ENCODE assay signal across 10 cellular contexts in genomic region chr2:224359569-224359968, GRCh38. TPM values are rescaled to one million over a fixed set of nuclear protein-coding genes. Genes with fewer than 3 reads are reported as not detected.
DNase-seq lines count a peak whose midpoint lies in the region; ATAC-seq, FAIRE-seq and TF ChIP-seq lines count a peak whose summit lies in the region.
"Had no signal": no experiment of that assay in that cellular context is flagged by ENCODE, and none has a peak within 500 bp of the region (broad histone marks: within the 10 kb centered on the region; RNA-seq: fewer than 3 reads in every experiment).

No MANE protein-coding gene starts in this region.

- TF ChIP-seq CTCF in A549 (IDR thresholded peaks at IDR 0.05), result 0 out of 3 replicates have a peak, but pooled peaks have one; percentile 5
- TF ChIP-seq CTCF in GM12865 (IDR thresholded peaks at IDR 0.05; ENCODE audit: insufficient read depth, low read depth, low read length, missing control alignments), result peak; percentile 35
- TF ChIP-seq CTCF in fibroblast of mammary gland (conservative IDR thresholded peaks at IDR 0.05; ENCODE audit: control insufficient read depth, insufficient read depth, low read depth, low read length), result peak; percentile 41
- TF ChIP-seq CTCF in CD4-positive, alpha-beta T cell (IDR thresholded peaks at IDR 0.05), result no peak

- peak in 1 of 2 experiments; percentile 36; a peak in 2 of 5 replicates for TF ChIP-seq RAD21 in A549 (conservative IDR thresholded peaks at IDR 0.05 in 1 of 2, IDR thresholded peaks at IDR 0.05 in 1 of 2)

- H3K4me2 ChIP-seq in A549, result no peak overlapping the region

- TF ChIP-seq EP300 in A549 (IDR thresholded peaks at IDR 0.05), result no peak

- H3K4me3 Mint-ChIP-seq in T-helper 2 cell treated with Interferon-gamma antibody and Interleukin-4, amounts not matched to agents 5 μg/mL and 100 μg/mL, for 36 hours, result no peak overlapping the region
- H3K4me3 Mint-ChIP-seq in CD4-positive, alpha-beta T cell, result no peak overlapping the region
- H3K4me3 Mint-ChIP-seq: IgD-negative memory B cell had no signal

- no peaks in the 10 kb centered on the region for H3K4me1 Mint-ChIP-seq in T-helper 2 cell treated with Interferon-gamma antibody and Interleukin-4, amounts not matched to agents 5 μg/mL and 100 μg/mL, for 36 hours (ENCODE audit: low read depth)
- no peaks in the 10 kb centered on the region for H3K4me1 Mint-ChIP-seq in CD4-positive, alpha-beta T cell (ENCODE audit: low read depth)
- H3K4me1 Mint-ChIP-seq: IgD-negative memory B cell had no signal

- POLR2A ChIA-PET in A549 (lab: Yijun Ruan, JAX), result no interaction called here
- POLR2A ChIA-PET in CD4-positive, alpha-beta T cell (lab: Charles Lee), result interaction anchor here (0.8 kb wide), 1 partner anchor 226 kb away, joined by 3 read pairs; the partner anchor contains the start of gene CUL3

- intact Hi-C loops in CD4-positive, alpha-beta T cell (cut with DNase I, micrococcal nuclease), result loop anchor here (5.0 kb wide), 2 partner anchors 88 to 1303 kb away; no protein-coding TSS in a partner anchor

- TF ChIP-seq POLR2A in A549 (IDR thresholded peaks at IDR 0.05; ENCODE audit: low read length), result no peak
- TF ChIP-seq POLR2A in GM12892 (IDR thresholded peaks at IDR 0.05; ENCODE audit: low read depth, low read length), result no peak

- H3K4me1 ChIP-seq in A549, result no peaks in the 10 kb centered on the region
- H3K4me1 ChIP-seq: heart left ventricle had no signal

- FAIRE-seq in A549 (lab: Jason Lieb, UNC), result no peak
- FAIRE-seq in GM12892 (lab: Jason Lieb, UNC), result no peak

- 55% methylated on average over 3 of the region's 3 CpGs for WGBS in A549 (ENCODE audit: missing lambda C conversion rate)

- CTCF ChIA-PET in A549 (lab: Yijun Ruan, JAX), result interaction anchor here (1.0 to 5.8 kb wide), 5 partner anchors 9 to 389 kb away, joined by 3 to 69 read pairs (median 13); no protein-coding TSS in a partner anchor
- CTCF ChIA-PET in CD4-positive, alpha-beta T cell (lab: Charles Lee), result no interaction called here

- no peak overlapping the region for H3K27ac Mint-ChIP-seq in T-helper 2 cell treated with Interferon-gamma antibody and Interleukin-4, amounts not matched to agents 5 μg/mL and 100 μg/mL, for 36 hours
- H3K27ac Mint-ChIP-seq in CD4-positive, alpha-beta T cell, result no peak overlapping the region
- H3K27ac Mint-ChIP-seq: IgD-negative memory B cell had no signal

- no peaks in the 10 kb centered on the region for H3K27me3 ChIP-seq in CD4-positive, alpha-beta T cell (ENCODE audit: control insufficient read depth, insufficient read depth, low read length)
- H3K27me3 ChIP-seq: heart left ventricle had no signal

- no peak overlapping the region for H3K27ac ChIP-seq in A549
- H3K27ac ChIP-seq in CD4-positive, alpha-beta T cell (ENCODE audit: low read depth, low read length), result no peak overlapping the region
- H3K27ac ChIP-seq: heart left ventricle had no signal

- no peaks in the 10 kb centered on the region for H3K9me3 Mint-ChIP-seq in T-helper 2 cell treated with Interferon-gamma antibody and Interleukin-4, amounts not matched to agents 5 μg/mL and 100 μg/mL, for 36 hours
- no peaks in the 10 kb centered on the region for H3K9me3 Mint-ChIP-seq in CD4-positive, alpha-beta T cell
- H3K9me3 Mint-ChIP-seq: IgD-negative memory B cell had no signal

- no peak overlapping the region for H3K4me3 ChIP-seq in A549
- no peak overlapping the region for H3K4me3 ChIP-seq in GM12865 (ENCODE audit: low read depth, low read length)
- H3K4me3 ChIP-seq in fibroblast of mammary gland (ENCODE audit: control insufficient read depth, low read depth, low read length), result no peak overlapping the region
- H3K4me3 ChIP-seq: heart left ventricle had no signal

- no peaks in the 10 kb centered on the region for H3K9me3 ChIP-seq in A549
- H3K9me3 ChIP-seq in CD4-positive, alpha-beta T cell (ENCODE audit: control insufficient read depth, low read length), result no peaks in the 10 kb centered on the region
- H3K9me3 ChIP-seq: heart left ventricle had no signal

- peaks cover 7% of the 10 kb centered on the region for H3K27me3 Mint-ChIP-seq in T-helper 2 cell treated with Interferon-gamma antibody and Interleukin-4, amounts not matched to agents 5 μg/mL and 100 μg/mL, for 36 hours (ENCODE audit: low read depth)
- peaks cover 2% of the 10 kb centered on the region for H3K27me3 Mint-ChIP-seq in CD4-positive, alpha-beta T cell

- peak in 1 of 2 experiments; percentile 69; a peak in 3 of 6 replicates for ATAC-seq in A549
- ATAC-seq in CD4-positive, alpha-beta T cell (ENCODE audit: poor library complexity), result no peak
- ATAC-seq: heart left ventricle had no signal

- peak in 1 of 2 experiments; percentile 8 for DNase-seq in A549 (ENCODE audit: low read depth in 1 of 2, low spot score in 1 of 2)
- peak; percentile 13 for DNase-seq in GM12865 (ENCODE audit: low read depth)
- DNase-seq in NCI-H82 (lab: John Stamatoyannopoulos, UW), result peak; percentile 79
- no peak for DNase-seq in fibroblast of mammary gland (ENCODE audit: low read depth)
- DNase-seq in T-helper 2 cell treated with Interferon-gamma antibody and Interleukin-4, amounts not matched to agents 5 μg/mL and 100 μg/mL, for 36 hours (ENCODE audit: low spot score), result no peak
- DNase-seq in GM12892 (ENCODE audit: insufficient read length), result no peak
- DNase-seq in activated T-cell treated with anti-CD3 and anti-CD28 coated beads, Interleukin-2, amount 50 U/mL, for 1 hour, result no peak
- no peak for DNase-seq in CD4-positive, alpha-beta T cell
- DNase-seq: heart left ventricle had no signal

- no peaks in the 10 kb centered on the region for H3K36me3 Mint-ChIP-seq in T-helper 2 cell treated with Interferon-gamma antibody and Interleukin-4, amounts not matched to agents 5 μg/mL and 100 μg/mL, for 36 hours (ENCODE audit: low read depth)
- no peaks in the 10 kb centered on the region for H3K36me3 Mint-ChIP-seq in CD4-positive, alpha-beta T cell (ENCODE audit: low read depth)
- H3K36me3 Mint-ChIP-seq: IgD-negative memory B cell had no signal

TF ChIP-seq in A549, 52 proteins besides CTCF, POLR2A, EP300 and RAD21:
- TF ChIP-seq NR3C1 (IDR thresholded peaks at IDR 0.05), result no peak
- TF ChIP-seq EHMT2 (IDR thresholded peaks at IDR 0.05; ENCODE audit: low read depth), result no peak
- TF ChIP-seq PHF8 (IDR thresholded peaks at IDR 0.05; ENCODE audit: borderline replicate concordance, low read depth), result no peak
- no peak for TF ChIP-seq NFE2L2 (conservative IDR thresholded peaks at IDR 0.05; ENCODE audit: low read length)
- TF ChIP-seq NPAS2 (CRISPR knock-in tag; IDR thresholded peaks at IDR 0.05; ENCODE audit: borderline replicate concordance), result no peak
- TF ChIP-seq CBX8 (IDR thresholded peaks at IDR 0.05), result no peak
- TF ChIP-seq HOXA7 (CRISPR knock-in tag; IDR thresholded peaks at IDR 0.05), result no peak
- TF ChIP-seq HDAC2 (IDR thresholded peaks at IDR 0.05), result no peak
- TF ChIP-seq FOSB (CRISPR knock-in tag; IDR thresholded peaks at IDR 0.05), result no peak
- TF ChIP-seq ZSCAN20 (CRISPR knock-in tag; IDR thresholded peaks at IDR 0.05), result no peak
- no peak for TF ChIP-seq USF2 (IDR thresholded peaks at IDR 0.05)

RNA-seq across cellular contexts. Expression of gene FAM124B, which starts 42.3 kb away (rescaled TPM):
- polyA plus RNA-seq in A549 (2011; rRNA removed) (not detected in 2 replicates), A549 (2017; fragmentation: RNase III; extraction: RNeasy Plus Mini Kit Qiagen cat#74134 plus additional on column Dnase treatment) (not detected in 3 replicates)
- polyA plus RNA-seq in A549 (2012; cell fraction: cytosol; rRNA removed), result not detected in 2 replicates
- not detected in 2 replicates for polyA plus RNA-seq in A549 (2012; cell fraction: nucleus; rRNA removed)
- not detected in 2 replicates for polyA minus RNA-seq in A549 (2011; rRNA and poly(A)+ RNA removed)
- not detected for polyA plus RNA-seq in GM12892 (2012; ENCODE audit: missing spikeins)
- total RNA-seq in CD4-positive, alpha-beta T cell, result 1 to 10 TPM; 1.1 to 1.3 TPM
- polyA plus RNA-seq: IgD-negative memory B cell had no signal

Comparison
In these comparisons a context has a peak if more than half of its experiments do, and no peak if none do; other contexts are left out.
1. DNase-seq: peak in GM12865 (single experiment) and NCI-H82 (single experiment); none in fibroblast of mammary gland (single experiment), T-helper 2 cell treated with Interferon-gamma antibody and Interleukin-4, amounts not matched to agents 5 μg/mL and 100 μg/mL, for 36 hours (single experiment), GM12892 (single experiment), activated T-cell treated with anti-CD3 and anti-CD28 coated beads, Interleukin-2, amount 50 U/mL, for 1 hour (single experiment) and CD4-positive, alpha-beta T cell (0 of 10).